Comparison of ENCODE assay signal across 1 cellular context in genomic region chr4:82748781-82749504, GRCh38.
TF ChIP-seq lines count a peak whose summit lies in the region.

No MANE protein-coding gene starts in this region.

TF ChIP-seq in GM23338, 12 proteins besides CTCF, POLR2A, EP300 and RAD21 (continued from another document):
- TF ChIP-seq ZNF462 (CRISPR knock-in tag; IDR thresholded peaks at IDR 0.05): no peak
- no peak for TF ChIP-seq EZH2phosphoT487 (IDR thresholded peaks at IDR 0.05; ENCODE audit: unreplicated experiment)
- TF ChIP-seq REST (IDR thresholded peaks at IDR 0.05; ENCODE audit: unreplicated experiment): no peak
TF ChIP-seq in GM23338: peak in this region for 0.
